In the genomic region with DNA sequence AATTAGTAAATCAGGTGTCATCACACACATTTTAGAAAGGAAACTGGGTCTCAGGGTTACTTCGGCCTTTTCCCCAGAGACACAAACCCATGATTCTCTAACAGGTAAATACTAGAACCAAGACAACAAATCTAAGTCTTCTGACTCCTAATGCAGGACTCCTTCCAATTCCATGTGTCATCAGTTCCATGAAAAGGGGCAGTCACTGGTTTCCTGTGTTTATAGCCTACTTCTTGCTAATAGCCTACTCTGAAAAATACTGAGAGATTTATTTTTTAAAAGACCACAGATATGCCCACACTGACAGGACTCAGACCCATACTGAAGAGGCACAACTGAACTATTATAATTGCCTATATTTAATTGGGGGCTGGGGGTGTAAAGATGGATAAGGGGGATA, we compare ENCODE assay signal across 27 cellular contexts. TPM values are rescaled to one million over a fixed set of nuclear protein-coding genes. Genes with fewer than 3 reads are reported as not detected.
DNase-seq lines count a peak whose midpoint lies in the region; ATAC-seq, FAIRE-seq and TF ChIP-seq lines count a peak whose summit lies in the region.
"Had no signal": no experiment of that assay in that cellular context is flagged by ENCODE, and none has a peak within 500 bp of the region (broad histone marks: within the 10 kb centered on the region; RNA-seq: fewer than 3 reads in every experiment).

No MANE protein-coding gene starts in this region.

- H3K4me2 ChIP-seq in mesenchymal stem cell (ENCODE audit: low read length, poor library complexity, severe bottlenecking), result no peak overlapping the region

- peaks cover 38% of the 10 kb centered on the region for H3K36me3 Mint-ChIP-seq in CD4-positive, CD25-positive, alpha-beta regulatory T cell

- no peak overlapping the region for H3K14ac ChIP-seq in mesenchymal stem cell (ENCODE audit: low read length in 2 of 2)

- WGBS in mesenchymal stem cell, result 100% methylated on average over 1 of the region's 1 CpG

- no peak overlapping the region for H3K23ac ChIP-seq in mesenchymal stem cell (ENCODE audit: low read length in 2 of 2)

- H3K27ac Mint-ChIP-seq in CD4-positive, CD25-positive, alpha-beta regulatory T cell, result peak overlapping the region in 2 of 3 donors; percentile 47 to 49
- H3K27ac Mint-ChIP-seq: activated CD4-positive, alpha-beta T cell treated with anti-CD3 and anti-CD28 coated beads, Interleukin-2, amount 10 ng/mL, durations not matched to agents 7 days and 5 days; CD4-positive, alpha-beta T cell; mesothelial cell of epicardium had no signal

- peaks cover 6% of the 10 kb centered on the region for H3K4me1 ChIP-seq in CD4-positive, CD25-positive, alpha-beta regulatory T cell (ENCODE audit: control insufficient read depth, insufficient read depth, low read length, poor library complexity, severe bottlenecking)
- peaks cover 2% of the 10 kb centered on the region for H3K4me1 ChIP-seq in mesenchymal stem cell (ENCODE audit: control insufficient read depth, insufficient read depth, low read depth, low read length)
- H3K4me1 ChIP-seq: foreskin keratinocyte had no signal

- H3K9ac ChIP-seq in mesenchymal stem cell (ENCODE audit: low read length), result peak overlapping the region; percentile 37

- in situ Hi-C loops in brain microvascular endothelial cell (cut with HindIII; ENCODE audit: low pct_ligation_motif_present, low sequenced_read_pairs), result no loop called here

- no peak overlapping the region for H3K4me3 ChIP-seq in CD4-positive, CD25-positive, alpha-beta regulatory T cell (ENCODE audit: low read depth, low read length)
- H3K4me3 ChIP-seq in brain microvascular endothelial cell (ENCODE audit: low read depth, low read length) (no peak overlapping the region), mesenchymal stem cell (ENCODE audit: insufficient read depth in 1 of 2, low read depth in 1 of 2, low read length in 2 of 2) (no peak overlapping the region)
- H3K4me3 ChIP-seq: heart right ventricle, K562, left lung, MG63, ovary, right atrium auricular region had no signal

- DNase-seq in CD4-positive, CD25-positive, alpha-beta regulatory T cell, result no peak
- DNase-seq in GM19239 (ENCODE audit: insufficient read length, low spot score), result no peak
- DNase-seq in brain microvascular endothelial cell, result peak; percentile 7
- DNase-seq in mesenchymal stem cell, result peak; percentile 43
- no peak for DNase-seq in DMS79 (lab: John Stamatoyannopoulos, UW)
- no peak for DNase-seq in DMS 273 (lab: John Stamatoyannopoulos, UW; ENCODE audit: unreplicated experiment)
- DNase-seq: activated CD4-positive, alpha-beta T cell treated with anti-CD3 and anti-CD28 coated beads, Interleukin-2, amount 10 ng/mL, durations not matched to agents 7 days and 5 days; activated CD8-positive, alpha-beta memory T cell treated with anti-CD3 and anti-CD28 coated beads, Interleukin-2, amount 50 U/mL, for 48 hours; activated naive CD4-positive, alpha-beta T cell treated with Interleukin-2 at 50 U/mL for 16 hours; CD4-positive, alpha-beta T cell; central memory CD4-positive, alpha-beta T cell; DMS 273 treated with DMSO at 0.1 percent for 48 hours; foreskin keratinocyte; heart right ventricle; left lung; MG63; naive thymus-derived CD4-positive, alpha-beta T cell; NCI-H1436; ovary; stimulated activated CD4-positive, alpha-beta T cell treated with anti-CD3 and anti-CD28 coated beads, Interleukin-4, amount 100 ng/mL, for 24 hours; stimulated activated naive CD4-positive, alpha-beta T cell; WERI-Rb-1 had no signal

- no peaks in the 10 kb centered on the region for H3K79me1 ChIP-seq in mesenchymal stem cell (replicated peaks; ENCODE audit: low read length, poor library complexity, severe bottlenecking)

- H3K4me1 Mint-ChIP-seq in CD4-positive, CD25-positive, alpha-beta regulatory T cell, result peaks cover 18 to 36% (median 30%) of the 10 kb centered on the region in 4 donors
- H3K4me1 Mint-ChIP-seq: mesothelial cell of epicardium had no signal

- H2AFZ ChIP-seq in mesenchymal stem cell (ENCODE audit: low read depth, low read length), result no peak overlapping the region

- H3K36me3 ChIP-seq in CD4-positive, CD25-positive, alpha-beta regulatory T cell (ENCODE audit: control insufficient read depth, insufficient read depth, low read length), result peaks cover 72% of the 10 kb centered on the region
- H3K36me3 ChIP-seq in brain microvascular endothelial cell (replicated peaks) (peaks cover 42% of the 10 kb centered on the region), mesenchymal stem cell (ENCODE audit: control insufficient read depth in 1 of 2, insufficient read depth in 2 of 2, low read depth in 1 of 2, low read length in 2 of 2) (peaks cover 36 to 90% of the 10 kb centered on the region in 2 experiments)
- H3K36me3 ChIP-seq: ovary had no signal

- H3K27ac ChIP-seq in CD4-positive, CD25-positive, alpha-beta regulatory T cell (ENCODE audit: insufficient read depth, low read length, poor library complexity, severe bottlenecking), result no peak overlapping the region
- H3K27ac ChIP-seq in brain microvascular endothelial cell (no peak overlapping the region), mesenchymal stem cell (ENCODE audit: low read length, poor library complexity, severe bottlenecking) (no peak overlapping the region)
- H3K27ac ChIP-seq: foreskin keratinocyte, heart right ventricle, left lung, ovary, right atrium auricular region, WERI-Rb-1 had no signal

- H3K9me3 Mint-ChIP-seq in CD4-positive, CD25-positive, alpha-beta regulatory T cell, result peaks cover 0 to 2% (median 0%) of the 10 kb centered on the region in 7 donors
- H3K9me3 Mint-ChIP-seq: activated CD4-positive, alpha-beta T cell treated with anti-CD3 and anti-CD28 coated beads, Interleukin-2, amount 10 ng/mL, durations not matched to agents 7 days and 5 days; CD4-positive, alpha-beta T cell; mesothelial cell of epicardium had no signal

- no peaks in the 10 kb centered on the region for H3K27me3 Mint-ChIP-seq in CD4-positive, CD25-positive, alpha-beta regulatory T cell
- H3K27me3 Mint-ChIP-seq: activated CD4-positive, alpha-beta T cell treated with anti-CD3 and anti-CD28 coated beads, Interleukin-2, amount 10 ng/mL, durations not matched to agents 7 days and 5 days; CD4-positive, alpha-beta T cell; naive thymus-derived CD4-positive, alpha-beta T cell had no signal

- no peak for TF ChIP-seq CTCF in brain microvascular endothelial cell (IDR thresholded peaks at IDR 0.05; ENCODE audit: low read depth, low read length, missing control alignments)

- FAIRE-seq in GM19239 (lab: Jason Lieb, UNC), result peak; percentile 21
- FAIRE-seq: H1, K562 had no signal

- no peaks in the 10 kb centered on the region for H3K9me3 ChIP-seq in CD4-positive, CD25-positive, alpha-beta regulatory T cell (ENCODE audit: control insufficient read depth in 2 of 2, low read length in 2 of 2)
- no peaks in the 10 kb centered on the region for H3K9me3 ChIP-seq in mesenchymal stem cell (ENCODE audit: control insufficient read depth, low read length)
- H3K9me3 ChIP-seq: heart right ventricle, left lung, MG63, ovary, right atrium auricular region had no signal

- no peak overlapping the region for H3K4me3 Mint-ChIP-seq in CD4-positive, CD25-positive, alpha-beta regulatory T cell
- H3K4me3 Mint-ChIP-seq: activated CD4-positive, alpha-beta T cell treated with anti-CD3 and anti-CD28 coated beads, Interleukin-2, amount 10 ng/mL, durations not matched to agents 7 days and 5 days; CD4-positive, alpha-beta T cell; mesothelial cell of epicardium; naive thymus-derived CD4-positive, alpha-beta T cell had no signal

- no peaks in the 10 kb centered on the region for H3K27me3 ChIP-seq in CD4-positive, CD25-positive, alpha-beta regulatory T cell (ENCODE audit: control insufficient read depth, insufficient read depth, low read length)
- H3K27me3 ChIP-seq in brain microvascular endothelial cell (replicated peaks) (no peaks in the 10 kb centered on the region), mesenchymal stem cell (ENCODE audit: control insufficient read depth in 1 of 2, insufficient read depth in 1 of 2, low read length in 2 of 2) (no peaks in the 10 kb centered on the region)
- H3K27me3 ChIP-seq: foreskin keratinocyte, heart right ventricle, left lung, MG63, ovary, right atrium auricular region had no signal

- no peak overlapping the region for H2AK5ac ChIP-seq in mesenchymal stem cell (ENCODE audit: low read length, severe bottlenecking)

- no peak overlapping the region for H2BK5ac ChIP-seq in mesenchymal stem cell (ENCODE audit: low read depth, low read length, poor library complexity, severe bottlenecking)

- no peak overlapping the region for H2BK15ac ChIP-seq in mesenchymal stem cell (ENCODE audit: low read depth, poor library complexity, severe bottlenecking)

- H2BK120ac ChIP-seq in mesenchymal stem cell (ENCODE audit: low read depth, low read length), result no peak overlapping the region

- no peak overlapping the region for H4K8ac ChIP-seq in mesenchymal stem cell (ENCODE audit: low read length)

- no peak overlapping the region for H3K4ac ChIP-seq in mesenchymal stem cell (ENCODE audit: low read depth in 1 of 2, low read length in 2 of 2)

- H3K18ac ChIP-seq in mesenchymal stem cell (ENCODE audit: low read depth in 1 of 2, low read length in 2 of 2), result no peak overlapping the region

- ATAC-seq in CD4-positive, CD25-positive, alpha-beta regulatory T cell (ENCODE audit: low read depth in 2 of 2), result no peak
- ATAC-seq in GM18511 (IDR thresholded peaks at IDR 0.05; ENCODE audit: unreplicated experiment), result no peak
- ATAC-seq: foreskin keratinocyte; heart right ventricle; K562; left lung; naive thymus-derived CD4-positive, alpha-beta T cell had no signal

- no peak overlapping the region for H4K91ac ChIP-seq in mesenchymal stem cell (ENCODE audit: low read length)

- no peak overlapping the region for H2BK12ac ChIP-seq in mesenchymal stem cell (ENCODE audit: low read length in 2 of 2)

RNA-seq across cellular contexts. Expression of gene RAB1A, which starts 33.0 kb away (rescaled TPM):
- total RNA-seq in CD4-positive, CD25-positive, alpha-beta regulatory T cell, result 79.3 TPM
- 10 to 100 TPM; 50.4 to 64.7 (median 58.0) TPM for polyA plus RNA-seq in CD4-positive, CD25-positive, alpha-beta regulatory T cell
- 263 TPM for polyA plus RNA-seq in mesenchymal stem cell (2013, experiment 1 of 2)
- polyA plus RNA-seq in mesenchymal stem cell (2013, experiment 2 of 2), result 275 TPM

RNA-seq across cellular contexts. Expression of gene CEP68, which starts 40.7 kb away (rescaled TPM):
- total RNA-seq in CD4-positive, CD25-positive, alpha-beta regulatory T cell, result 18.8 TPM
- polyA plus RNA-seq in CD4-positive, CD25-positive, alpha-beta regulatory T cell, result 10 to 100 TPM; 19.9 to 27.8 (median 26.7) TPM
- polyA plus RNA-seq in mesenchymal stem cell (2013, experiment 1 of 2), result 2.9 TPM
- polyA plus RNA-seq in mesenchymal stem cell (2013, experiment 2 of 2), result 3.2 TPM

Comparison
In these comparisons a context has a peak if more than half of its experiments do, and no peak if none do; other contexts are left out.
1. DNase-seq: peak in brain microvascular endothelial cell (single experiment) and mesenchymal stem cell (single experiment); none in CD4-positive, CD25-positive, alpha-beta regulatory T cell (0 of 3), GM19239 (single experiment), DMS79 (single experiment) and DMS 273 (single experiment).